ENCODE assay signal across 15 cellular contexts in genomic region chr19:30556230-30556711, GRCh38.
DNase-seq lines count a peak whose midpoint lies in the region; ATAC-seq and TF ChIP-seq lines count a peak whose summit lies in the region.
"Had no signal": no experiment of that assay in that cellular context is flagged by ENCODE, and none has a peak within 500 bp of the region (broad histone marks: within the 10 kb centered on the region; RNA-seq: fewer than 3 reads in every experiment).

No MANE protein-coding gene starts in this region.

- no peak overlapping the region for H3K4me3 ChIP-seq in tibial nerve
- H3K4me3 ChIP-seq: cardiac muscle cell, SJSA1 had no signal

- H3K4me1 ChIP-seq in tibial nerve: peaks cover 0 to 18% (median 0%) of the 10 kb centered on the region in 4 donors

- TF ChIP-seq EP300 in tibial nerve (IDR thresholded peaks at IDR 0.05): no peak

- H3K27me3 Mint-ChIP-seq in WTC11 (ENCODE audit: low read depth) (peaks cover 3% of the 10 kb centered on the region; the same call in 1 of the 2 replicates), endothelial cell (ENCODE audit: unreplicated experiment) (no peaks in the 10 kb centered on the region)
- H3K27me3 Mint-ChIP-seq: activated naive CD8-positive, alpha-beta T cell treated with anti-CD3 and anti-CD28 coated beads for 36 hours had no signal

- H3K9me3 Mint-ChIP-seq in WTC11 (peaks cover 5% of the 10 kb centered on the region; the same call in 1 of the 2 replicates), endothelial cell (ENCODE audit: unreplicated experiment) (no peaks in the 10 kb centered on the region)
- H3K9me3 Mint-ChIP-seq: activated naive CD8-positive, alpha-beta T cell treated with anti-CD3 and anti-CD28 coated beads for 36 hours; activated T-cell treated with anti-CD3 and anti-CD28 coated beads, Interleukin-2, amount 50 U/mL, for 24 hours had no signal

- H3K27ac Mint-ChIP-seq in WTC11 (peak overlapping the region; percentile 52), endothelial cell (ENCODE audit: unreplicated experiment) (no peak overlapping the region)
- H3K27ac Mint-ChIP-seq: activated naive CD8-positive, alpha-beta T cell treated with anti-CD3 and anti-CD28 coated beads for 36 hours; activated T-cell treated with anti-CD3 and anti-CD28 coated beads, Interleukin-2, amount 50 U/mL, for 24 hours; CD8-positive, alpha-beta memory T cell had no signal

- CTCF ChIA-PET in WTC11 (lab: Charles Lee): interaction anchor here (0.5 to 1.4 kb wide), 15 partner anchors 8 to 110 kb away, joined by 3 to 9 read pairs (median 4); no protein-coding TSS in a partner anchor

- WGBS in tibial nerve, 2 donors: 32 to 38% methylated on average over 6 of the region's 6 CpGs

- peak; percentile 80 for ATAC-seq in WTC11
- ATAC-seq: left cardiac atrium had no signal

- no peaks in the 10 kb centered on the region for H3K36me3 Mint-ChIP-seq in WTC11
- H3K36me3 Mint-ChIP-seq in endothelial cell (ENCODE audit: low read depth, unreplicated experiment): no peaks in the 10 kb centered on the region
- H3K36me3 Mint-ChIP-seq: activated naive CD8-positive, alpha-beta T cell treated with anti-CD3 and anti-CD28 coated beads for 36 hours; CD8-positive, alpha-beta memory T cell had no signal

- POLR2A ChIA-PET in WTC11 (lab: Charles Lee): no interaction called here

- peak; percentile 15 for DNase-seq in NCI-H2171 treated with DMSO at 0.1 percent for 48 hours (lab: John Stamatoyannopoulos, UW)
- no peak for DNase-seq in NCI-H2171 (lab: John Stamatoyannopoulos, UW)
- DNase-seq in WTC11 (ENCODE audit: low spot score): peak; percentile 46
- DNase-seq in iPS-NIHi11 (ENCODE audit: low spot score): peak; percentile 45
- DNase-seq in tibial nerve (ENCODE audit: low spot score in 2 of 2): no peak
- DNase-seq in activated naive CD4-positive, alpha-beta T cell treated with Interleukin-2 at 50 U/mL for 16 hours: no peak
- no peak for DNase-seq in stimulated activated naive CD4-positive, alpha-beta T cell treated with Interleukin-2 at 50 U/mL for 16 hours (lab: John Stamatoyannopoulos, UW)
- DNase-seq in endothelial cell (ENCODE audit: low spot score): no peak
- DNase-seq: activated naive CD8-positive, alpha-beta T cell treated with anti-CD3 and anti-CD28 coated beads for 36 hours; activated T-cell treated with anti-CD3 and anti-CD28 coated beads, Interleukin-2, amount 50 U/mL, for 24 hours; CD8-positive, alpha-beta memory T cell; left cardiac atrium; T1000 had no signal

- H3K27me3 ChIP-seq in tibial nerve: no peaks in the 10 kb centered on the region
- H3K27me3 ChIP-seq: SJSA1 had no signal

- TF ChIP-seq POLR2A in tibial nerve (IDR thresholded peaks at IDR 0.05): no peak

- no peaks in the 10 kb centered on the region for H3K36me3 ChIP-seq in tibial nerve
- H3K36me3 ChIP-seq: cardiac muscle cell, SJSA1 had no signal

- peak overlapping the region in 3 of 4 donors; percentile 21 to 64 (median 53) for H3K27ac ChIP-seq in tibial nerve
- H3K27ac ChIP-seq: cardiac muscle cell, SJSA1 had no signal

- no peak for TF ChIP-seq CTCF in WTC11 (IDR thresholded peaks at IDR 0.05)
- no peak for TF ChIP-seq CTCF in tibial nerve (IDR thresholded peaks at IDR 0.05)
- TF ChIP-seq CTCF in endothelial cell (IDR thresholded peaks at IDR 0.05; ENCODE audit: unreplicated experiment): no peak

- H3K4me1 Mint-ChIP-seq in WTC11 (peaks cover 64% of the 10 kb centered on the region), endothelial cell (ENCODE audit: unreplicated experiment) (peaks cover 14% of the 10 kb centered on the region)
- H3K4me1 Mint-ChIP-seq: activated naive CD8-positive, alpha-beta T cell treated with anti-CD3 and anti-CD28 coated beads for 36 hours; CD8-positive, alpha-beta memory T cell had no signal

- H3K4me3 Mint-ChIP-seq in WTC11 (no peak overlapping the region), endothelial cell (ENCODE audit: unreplicated experiment) (no peak overlapping the region)
- H3K4me3 Mint-ChIP-seq: activated naive CD8-positive, alpha-beta T cell treated with anti-CD3 and anti-CD28 coated beads for 36 hours; activated T-cell treated with anti-CD3 and anti-CD28 coated beads, Interleukin-2, amount 50 U/mL, for 24 hours; CD8-positive, alpha-beta memory T cell had no signal

- no peaks in the 10 kb centered on the region for H3K9me3 ChIP-seq in tibial nerve
- H3K9me3 ChIP-seq: SJSA1 had no signal

TF ChIP-seq in WTC11, 78 proteins besides CTCF, POLR2A, EP300 and RAD21:
- TF ChIP-seq ATF6 (CRISPR knock-in tag; IDR thresholded peaks at IDR 0.05) (no peak), ZNF423 (CRISPR knock-in tag; IDR thresholded peaks at IDR 0.05) (peak; percentile 29; the same call in 1 of the 2 replicates), ZNF425 (CRISPR knock-in tag; conservative IDR thresholded peaks at IDR 0.05) (no peak), NFATC4 (CRISPR knock-in tag; IDR thresholded peaks at IDR 0.05) (no peak), ZNF671 (CRISPR knock-in tag; IDR thresholded peaks at IDR 0.05) (no peak), IRF2 (CRISPR knock-in tag; IDR thresholded peaks at IDR 0.05; ENCODE audit: borderline replicate concordance, low read depth) (no peak), ZNF232 (CRISPR knock-in tag; IDR thresholded peaks at IDR 0.05) (no peak), ATF3 (CRISPR knock-in tag; conservative IDR thresholded peaks at IDR 0.05) (no peak)

Comparison
In these comparisons a context has a peak if more than half of its experiments do, and no peak if none do; other contexts are left out.
1. DNase-seq: peak in NCI-H2171 treated with DMSO at 0.1 percent for 48 hours (single experiment), WTC11 (single experiment) and iPS-NIHi11 (single experiment); none in NCI-H2171 (single experiment), tibial nerve (0 of 2), activated naive CD4-positive, alpha-beta T cell treated with Interleukin-2 at 50 U/mL for 16 hours (single experiment), stimulated activated naive CD4-positive, alpha-beta T cell treated with Interleukin-2 at 50 U/mL for 16 hours (single experiment) and endothelial cell (single experiment).